ENCODE assay signal across 11 cellular contexts in the genomic region with DNA sequence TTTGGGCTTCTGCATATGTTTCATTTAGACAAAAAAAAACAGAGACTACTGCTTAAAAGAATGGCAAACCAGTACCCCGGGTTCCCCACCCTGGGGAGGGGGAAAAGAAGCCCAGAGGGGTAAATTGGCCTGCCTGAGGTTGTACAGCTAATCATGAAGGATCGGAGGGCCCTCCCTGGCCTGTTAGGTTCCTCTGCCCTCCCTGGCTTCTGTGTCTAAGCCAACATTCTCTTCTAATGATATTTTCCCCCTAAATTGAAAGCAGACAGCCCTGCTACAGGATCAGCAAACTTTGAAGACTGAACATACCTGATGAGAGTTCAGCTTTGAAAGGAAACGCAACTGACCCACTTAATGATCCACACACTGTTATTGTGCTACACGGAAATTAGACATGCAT. TPM values are rescaled to one million over a fixed set of nuclear protein-coding genes. Genes with fewer than 3 reads are reported as not detected.
DNase-seq lines count a peak whose midpoint lies in the region; ATAC-seq and TF ChIP-seq lines count a peak whose summit lies in the region.
"Had no signal": no experiment of that assay in that cellular context is flagged by ENCODE, and none has a peak within 500 bp of the region (broad histone marks: within the 10 kb centered on the region; RNA-seq: fewer than 3 reads in every experiment).

No MANE protein-coding gene starts in this region.

- peak overlapping the region; percentile 88 for H3K4me3 Mint-ChIP-seq in stimulated activated naive CD8-positive, alpha-beta T cell treated with anti-CD3 and anti-CD28 coated beads, Interleukin-15, Interleukin-2, amounts not matched to agents 100 ng/mL and 50 ng/mL, for 24 hours
- H3K4me3 Mint-ChIP-seq in stimulated activated naive CD8-positive, alpha-beta T cell treated with anti-CD3 and anti-CD28 coated beads, Interleukin-15, amount 100 ng/mL, for 72 hours: no peak overlapping the region
- H3K4me3 Mint-ChIP-seq in nephron (peak overlapping the region; percentile 49 to 97 (median 71)), glutamatergic neuron (ENCODE audit: unreplicated experiment) (no peak overlapping the region)
- H3K4me3 Mint-ChIP-seq: CD8-positive, alpha-beta T cell had no signal

- TF ChIP-seq CTCF in coronary artery (IDR thresholded peaks at IDR 0.05) (no peak), nephron (IDR thresholded peaks at IDR 0.05; ENCODE audit: unreplicated experiment in 3 of 3) (no peak), vagina (IDR thresholded peaks at IDR 0.05) (no peak), glutamatergic neuron (IDR thresholded peaks at IDR 0.05; ENCODE audit: partially characterized antibody, unreplicated experiment) (no peak)

- H3K9me3 Mint-ChIP-seq in stimulated activated naive CD8-positive, alpha-beta T cell treated with anti-CD3 and anti-CD28 coated beads, Interleukin-15, Interleukin-2, amounts not matched to agents 100 ng/mL and 50 ng/mL, for 24 hours: no peaks in the 10 kb centered on the region
- no peaks in the 10 kb centered on the region for H3K9me3 Mint-ChIP-seq in stimulated activated naive CD8-positive, alpha-beta T cell treated with anti-CD3 and anti-CD28 coated beads, Interleukin-15, amount 100 ng/mL, for 72 hours
- no peaks in the 10 kb centered on the region for H3K9me3 Mint-ChIP-seq in nephron
- H3K9me3 Mint-ChIP-seq in glutamatergic neuron (ENCODE audit: unreplicated experiment): peaks cover 7% of the 10 kb centered on the region
- H3K9me3 Mint-ChIP-seq: CD8-positive, alpha-beta T cell had no signal

- no peaks in the 10 kb centered on the region for H3K27me3 Mint-ChIP-seq in stimulated activated naive CD8-positive, alpha-beta T cell treated with anti-CD3 and anti-CD28 coated beads, Interleukin-15, Interleukin-2, amounts not matched to agents 100 ng/mL and 50 ng/mL, for 24 hours
- H3K27me3 Mint-ChIP-seq in stimulated activated naive CD8-positive, alpha-beta T cell treated with anti-CD3 and anti-CD28 coated beads, Interleukin-15, amount 100 ng/mL, for 72 hours: no peaks in the 10 kb centered on the region
- no peaks in the 10 kb centered on the region for H3K27me3 Mint-ChIP-seq in nephron (ENCODE audit: low read depth)
- H3K27me3 Mint-ChIP-seq in glutamatergic neuron (ENCODE audit: unreplicated experiment): peaks cover 10% of the 10 kb centered on the region

- no peak overlapping the region for H3K27ac ChIP-seq in coronary artery
- peak overlapping the region; percentile 18 for H3K27ac ChIP-seq in vagina

- no peak for ATAC-seq in stimulated activated naive CD8-positive, alpha-beta T cell treated with anti-CD3 and anti-CD28 coated beads, Interleukin-15, amount 100 ng/mL, for 72 hours
- ATAC-seq: CD8-positive, alpha-beta T cell had no signal

- peaks cover 24% of the 10 kb centered on the region for H3K36me3 Mint-ChIP-seq in stimulated activated naive CD8-positive, alpha-beta T cell treated with anti-CD3 and anti-CD28 coated beads, Interleukin-15, Interleukin-2, amounts not matched to agents 100 ng/mL and 50 ng/mL, for 24 hours (ENCODE audit: low read depth)
- peaks cover 3% of the 10 kb centered on the region for H3K36me3 Mint-ChIP-seq in nephron (ENCODE audit: low read depth)
- no peaks in the 10 kb centered on the region for H3K36me3 Mint-ChIP-seq in glutamatergic neuron (ENCODE audit: unreplicated experiment)

- intact Hi-C loops in vagina (cut with DNase I): no loop called here

- H3K4me3 ChIP-seq in coronary artery (peak overlapping the region; percentile 97), vagina (peak overlapping the region in 1 of 2 donors; percentile 70)

- peaks cover 29% of the 10 kb centered on the region for H3K4me1 ChIP-seq in vagina

- H3K4me1 Mint-ChIP-seq in stimulated activated naive CD8-positive, alpha-beta T cell treated with anti-CD3 and anti-CD28 coated beads, Interleukin-15, Interleukin-2, amounts not matched to agents 100 ng/mL and 50 ng/mL, for 24 hours (ENCODE audit: low read depth): peaks cover 70% of the 10 kb centered on the region
- H3K4me1 Mint-ChIP-seq in stimulated activated naive CD8-positive, alpha-beta T cell treated with anti-CD3 and anti-CD28 coated beads, Interleukin-15, amount 100 ng/mL, for 72 hours: peaks cover 71% of the 10 kb centered on the region
- H3K4me1 Mint-ChIP-seq in nephron (peaks cover 52% of the 10 kb centered on the region), glutamatergic neuron (ENCODE audit: low read depth, unreplicated experiment) (peaks cover 8% of the 10 kb centered on the region)

- H3K27me3 ChIP-seq in vagina: no peaks in the 10 kb centered on the region

- H3K9me3 ChIP-seq in vagina: no peaks in the 10 kb centered on the region

- no peak for TF ChIP-seq POLR2A in vagina (IDR thresholded peaks at IDR 0.05)

- no peaks in the 10 kb centered on the region for H3K36me3 ChIP-seq in vagina

- peak overlapping the region; percentile 65 for H3K27ac Mint-ChIP-seq in stimulated activated naive CD8-positive, alpha-beta T cell treated with anti-CD3 and anti-CD28 coated beads, Interleukin-15, Interleukin-2, amounts not matched to agents 100 ng/mL and 50 ng/mL, for 24 hours
- peak overlapping the region in 1 of 2 donors; percentile 66 for H3K27ac Mint-ChIP-seq in stimulated activated naive CD8-positive, alpha-beta T cell treated with anti-CD3 and anti-CD28 coated beads, Interleukin-15, amount 100 ng/mL, for 72 hours
- H3K27ac Mint-ChIP-seq in nephron (peak overlapping the region; percentile 22 to 67 (median 37)), glutamatergic neuron (ENCODE audit: unreplicated experiment) (no peak overlapping the region)

- no peak for DNase-seq in stimulated activated naive CD8-positive, alpha-beta T cell treated with anti-CD3 and anti-CD28 coated beads, Interleukin-15, amount 100 ng/mL, for 72 hours
- DNase-seq in coronary artery (ENCODE audit: low spot score): no peak
- DNase-seq in vagina (ENCODE audit: extremely low spot score in 2 of 2): no peak
- DNase-seq in glutamatergic neuron: no peak
- no peak for DNase-seq in NOMO-1 treated with DMSO at 0.1 percent for 48 hours (lab: John Stamatoyannopoulos, UW; ENCODE audit: unreplicated experiment)
- no peak for DNase-seq in DMS 273 (lab: John Stamatoyannopoulos, UW; ENCODE audit: unreplicated experiment)
- DNase-seq: activated CD4-positive, CD25-positive, alpha-beta regulatory T cell treated with anti-CD3 and anti-CD28 coated beads, Interleukin-2, amount 50 U/mL, for 72 hours; CD8-positive, alpha-beta T cell; stimulated activated CD4-positive, alpha-beta T cell treated with anti-CD3 and anti-CD28 coated beads, Interleukin-12 subunit alpha, Interleukin-12 subunit beta, amount 100 ng/mL, for 4 hours had no signal

RNA-seq across cellular contexts. Expression of gene ARHGAP31, which starts 2.5 kb away (rescaled TPM):
- total RNA-seq in vagina: 13.0 TPM
- total RNA-seq in glutamatergic neuron (ENCODE audit: unreplicated experiment): 0.20 TPM

RNA-seq across cellular contexts. Expression of gene B4GALT4, which starts 56.0 kb away (rescaled TPM):
- 12.0 TPM for total RNA-seq in vagina
- 24.3 TPM for total RNA-seq in glutamatergic neuron (ENCODE audit: unreplicated experiment)

Comparison
In these comparisons a context has a peak if more than half of its experiments do, and no peak if none do; other contexts are left out.
1. H3K4me3 Mint-ChIP-seq: peak in stimulated activated naive CD8-positive, alpha-beta T cell treated with anti-CD3 and anti-CD28 coated beads, Interleukin-15, Interleukin-2, amounts not matched to agents 100 ng/mL and 50 ng/mL, for 24 hours (single experiment) and nephron (3 of 3); none in stimulated activated naive CD8-positive, alpha-beta T cell treated with anti-CD3 and anti-CD28 coated beads, Interleukin-15, amount 100 ng/mL, for 72 hours (0 of 2) and glutamatergic neuron (single experiment).
2. RNA of gene ARHGAP31, which starts 2.5 kb away (total RNA-seq): 13.0 TPM in vagina (single experiment); 0.20 TPM in glutamatergic neuron (single experiment); every median in the first group is over 10 times any median in the second.